Comparison of ENCODE assay signal across 23 cellular contexts in genomic region chr12:121689430-121689829, GRCh38. TPM values are rescaled to one million over a fixed set of nuclear protein-coding genes. Genes with fewer than 3 reads are reported as not detected.
"Had no signal": no experiment of that assay in that cellular context is flagged by ENCODE, and none has a peak within 500 bp of the region (broad histone marks: within the 10 kb centered on the region; RNA-seq: fewer than 3 reads in every experiment).

No MANE protein-coding gene starts in this region.

- H3K36me3 Mint-ChIP-seq: naive thymus-derived CD8-positive, alpha-beta T cell; stimulated activated naive B cell treated with anti-CD40 and anti-IgM and Interleukin-4, amounts not matched to agents 10 μg/mL and 1 μg/mL and 100 μg/mL, for 72 hours; type B pancreatic cell had no signal

- H3K4me1 ChIP-seq: right atrium auricular region, uterus had no signal

- H3K9me3 ChIP-seq: left ventricle myocardium inferior, mucosa of descending colon, ovary, right atrium auricular region, tibial nerve, uterus had no signal

- H3K9me3 Mint-ChIP-seq: naive thymus-derived CD8-positive, alpha-beta T cell; nephron; stimulated activated naive CD8-positive, alpha-beta T cell treated with anti-CD3 and anti-CD28 coated beads, Interleukin-15, Interleukin-2, amounts not matched to agents 100 ng/mL and 50 ng/mL, for 24 hours; type B pancreatic cell had no signal

- H3K27me3 Mint-ChIP-seq: naive thymus-derived CD8-positive, alpha-beta T cell; stimulated activated naive B cell treated with anti-CD40 and anti-IgM and Interleukin-4, amounts not matched to agents 10 μg/mL and 1 μg/mL and 100 μg/mL, for 72 hours; stimulated activated naive CD8-positive, alpha-beta T cell treated with anti-CD3 and anti-CD28 coated beads, Interleukin-15, Interleukin-2, amounts not matched to agents 100 ng/mL and 50 ng/mL, for 24 hours had no signal

- ATAC-seq: mucosa of descending colon; naive thymus-derived CD8-positive, alpha-beta T cell; sciatic nerve; stimulated activated naive B cell treated with anti-CD40 and anti-IgM and Interleukin-4, amounts not matched to agents 10 μg/mL and 1 μg/mL and 100 μg/mL, for 72 hours had no signal

- H3K27ac ChIP-seq: ovary, right atrium auricular region, skin epidermis, tibial nerve, uterus had no signal

- H3K36me3 ChIP-seq: left ventricle myocardium inferior, ovary, right atrium auricular region, tibial nerve, uterus had no signal

- DNase-seq: hypothalamus; islet precursor cell; left ventricle myocardium inferior; midbrain; mucosa of descending colon; naive thymus-derived CD8-positive, alpha-beta T cell; ovary; stimulated activated CD4-positive, alpha-beta T cell treated with anti-CD3 and anti-CD28 coated beads, Interleukin-12 subunit alpha, Interleukin-12 subunit beta, amount 100 ng/mL, for 4 hours; stimulated activated CD4-positive, alpha-beta T cell treated with anti-CD3 and anti-CD28 coated beads, Interleukin-15, amount 100 ng/mL, for 24 hours; stimulated activated CD4-positive, alpha-beta T cell treated with anti-CD3 and anti-CD28 coated beads, Interleukin-2, amount 100 ng/mL, for 24 hours; stimulated activated CD4-positive, alpha-beta T cell treated with anti-CD3 and anti-CD28 coated beads, Interleukin-4, amount 100 ng/mL, for 1 hour; stimulated activated naive B cell treated with anti-CD40 and anti-IgM and Interleukin-4, amounts not matched to agents 10 μg/mL and 1 μg/mL and 100 μg/mL, for 72 hours; substantia nigra; uterus had no signal

- H3K4me3 Mint-ChIP-seq: nephron; stimulated activated naive B cell treated with anti-CD40 and anti-IgM and Interleukin-4, amounts not matched to agents 10 μg/mL and 1 μg/mL and 100 μg/mL, for 72 hours; stimulated activated naive CD8-positive, alpha-beta T cell treated with anti-CD3 and anti-CD28 coated beads, Interleukin-15, Interleukin-2, amounts not matched to agents 100 ng/mL and 50 ng/mL, for 24 hours had no signal

- H3K4me3 ChIP-seq: left ventricle myocardium inferior, lung, mucosa of descending colon, ovary, right atrium auricular region, skin epidermis, tibial nerve, uterus had no signal

- H3K27ac Mint-ChIP-seq: stimulated activated naive CD8-positive, alpha-beta T cell treated with anti-CD3 and anti-CD28 coated beads, Interleukin-15, Interleukin-2, amounts not matched to agents 100 ng/mL and 50 ng/mL, for 24 hours; type B pancreatic cell had no signal

- H3K27me3 ChIP-seq: ovary, right atrium auricular region, tibial nerve, uterus had no signal

RNA-seq across cellular contexts. Expression of gene MORN3, which starts 20.0 kb away (rescaled TPM):
- total RNA-seq: left ventricle myocardium inferior, myocyte had no signal
